In genomic region chr7:127708788-127709187, GRCh38 we compare ENCODE assay signal across 8 cellular contexts. TPM values are rescaled to one million over a fixed set of nuclear protein-coding genes. Genes with fewer than 3 reads are reported as not detected.
DNase-seq lines count a peak whose midpoint lies in the region; ATAC-seq and TF ChIP-seq lines count a peak whose summit lies in the region.

No MANE protein-coding gene starts in this region.

- H3K27ac ChIP-seq in lower lobe of right lung: no peak overlapping the region

- DNase-seq in EH (ENCODE audit: low read depth) (peak; percentile 88), NCI-H510A (lab: John Stamatoyannopoulos, UW) (peak; percentile 9), dedifferentiated amniotic fluid mesenchymal stem cell (ENCODE audit: extremely low spot score) (peak; percentile 89), lower lobe of right lung (no peak)
- peak; percentile 86 for DNase-seq in activated CD4-positive, alpha-beta T cell treated with anti-CD3 and anti-CD28 coated beads, Interleukin-2, amount 10 ng/mL, durations not matched to agents 7 days and 5 days
- peak; percentile 17 for DNase-seq in stimulated activated CD8-positive, alpha-beta memory T cell treated with anti-CD3 and anti-CD28 coated beads, Interleukin-12 subunit alpha, Interleukin-12 subunit beta, amount 100 ng/mL, for 4 hours (ENCODE audit: low read depth)

- no peaks in the 10 kb centered on the region for H3K4me1 Mint-ChIP-seq in activated CD4-positive, alpha-beta T cell treated with anti-CD3 and anti-CD28 coated beads, Interleukin-2, amount 10 ng/mL, durations not matched to agents 7 days and 5 days

- peaks cover 67% of the 10 kb centered on the region for H3K36me3 Mint-ChIP-seq in activated CD4-positive, alpha-beta T cell treated with anti-CD3 and anti-CD28 coated beads, Interleukin-2, amount 10 ng/mL, durations not matched to agents 7 days and 5 days (ENCODE audit: low read depth)

- H3K9me3 ChIP-seq in lower lobe of right lung: peaks cover 8% of the 10 kb centered on the region

- H3K9me3 Mint-ChIP-seq in activated CD4-positive, alpha-beta T cell treated with anti-CD3 and anti-CD28 coated beads, Interleukin-2, amount 10 ng/mL, durations not matched to agents 7 days and 5 days: peaks cover 8% of the 10 kb centered on the region

- ATAC-seq in HG03097 (IDR thresholded peaks at IDR 0.05; ENCODE audit: low FRiP score, unreplicated experiment): peak; percentile 71
- ATAC-seq in lower lobe of right lung: peak; percentile 86 to 88
- no peak for ATAC-seq in GM19328 (IDR thresholded peaks at IDR 0.05; ENCODE audit: unreplicated experiment)

- no peak overlapping the region for H3K4me3 Mint-ChIP-seq in activated CD4-positive, alpha-beta T cell treated with anti-CD3 and anti-CD28 coated beads, Interleukin-2, amount 10 ng/mL, durations not matched to agents 7 days and 5 days

- peak; percentile 75 for TF ChIP-seq CTCF in lower lobe of right lung (IDR thresholded peaks at IDR 0.05)

- H3K27me3 Mint-ChIP-seq in activated CD4-positive, alpha-beta T cell treated with anti-CD3 and anti-CD28 coated beads, Interleukin-2, amount 10 ng/mL, durations not matched to agents 7 days and 5 days: no peaks in the 10 kb centered on the region

- H3K36me3 ChIP-seq in lower lobe of right lung: peaks cover 65% of the 10 kb centered on the region

- CTCF ChIA-PET in activated CD4-positive, alpha-beta T cell treated with anti-CD3 and anti-CD28 coated beads, Interleukin-2, amount 10 ng/mL, durations not matched to agents 7 days and 5 days (lab: Charles Lee): interaction anchor here (0.8 to 3.3 kb wide), 7 partner anchors 9 to 501 kb away, joined by 3 to 19 read pairs (median 4); no protein-coding TSS in a partner anchor

- intact Hi-C loops in lower lobe of right lung (cut with DNase I): no loop called here

- no peak overlapping the region for H3K4me3 ChIP-seq in lower lobe of right lung

- no peak overlapping the region for H3K27ac Mint-ChIP-seq in activated CD4-positive, alpha-beta T cell treated with anti-CD3 and anti-CD28 coated beads, Interleukin-2, amount 10 ng/mL, durations not matched to agents 7 days and 5 days

- POLR2A ChIA-PET in activated CD4-positive, alpha-beta T cell treated with anti-CD3 and anti-CD28 coated beads, Interleukin-2, amount 10 ng/mL, durations not matched to agents 7 days and 5 days (lab: Charles Lee): no interaction called here

- H3K4me1 ChIP-seq in lower lobe of right lung: no peaks in the 10 kb centered on the region

- no peaks in the 10 kb centered on the region for H3K27me3 ChIP-seq in lower lobe of right lung (ENCODE audit: low read depth)

RNA-seq across cellular contexts. Expression of gene SND1, which starts 56.8 kb away (rescaled TPM):
- total RNA-seq in activated CD4-positive, alpha-beta T cell treated with anti-CD3 and anti-CD28 coated beads, Interleukin-2, amount 10 ng/mL, durations not matched to agents 7 days and 5 days: 100 to 1,000 TPM; 141 to 163 TPM
- total RNA-seq in lower lobe of right lung: 142 TPM
